11 cellular contexts compared by ENCODE assay signal in genomic region chr7:53218730-53219504, GRCh38.
DNase-seq lines count a peak whose midpoint lies in the region; ATAC-seq and TF ChIP-seq lines count a peak whose summit lies in the region.
"Had no signal": no experiment of that assay in that cellular context is flagged by ENCODE, and none has a peak within 500 bp of the region (broad histone marks: within the 10 kb centered on the region; RNA-seq: fewer than 3 reads in every experiment).

No MANE protein-coding gene starts in this region.

- no peaks in the 10 kb centered on the region for H3K36me3 Mint-ChIP-seq in stimulated activated effector memory CD8-positive, alpha-beta T cell treated with anti-CD3 and anti-CD28 coated beads, Interleukin-12 subunit alpha, Interleukin-12 subunit beta, amount 100 ng/mL, for 72 hours

- no peak for ATAC-seq in HG02678 (IDR thresholded peaks at IDR 0.05; ENCODE audit: unreplicated experiment)
- no peak for ATAC-seq in stimulated activated effector memory CD8-positive, alpha-beta T cell treated with anti-CD3 and anti-CD28 coated beads, Interleukin-12 subunit alpha, Interleukin-12 subunit beta, amount 100 ng/mL, for 72 hours

- no peak overlapping the region for H3K27ac ChIP-seq in coronary artery
- no peak overlapping the region for H3K27ac ChIP-seq in iPS-20b (ENCODE audit: low read length)
- no peak overlapping the region for H3K27ac ChIP-seq in parathyroid adenoma
- H3K27ac ChIP-seq: HL-60 had no signal

- no peaks in the 10 kb centered on the region for H3K36me3 ChIP-seq in iPS-20b (ENCODE audit: insufficient read depth, low read depth, low read length)
- H3K36me3 ChIP-seq in parathyroid adenoma (ENCODE audit: control insufficient read depth, insufficient read depth, low read length): no peaks in the 10 kb centered on the region

- H3K4me1 Mint-ChIP-seq in stimulated activated effector memory CD8-positive, alpha-beta T cell treated with anti-CD3 and anti-CD28 coated beads, Interleukin-12 subunit alpha, Interleukin-12 subunit beta, amount 100 ng/mL, for 72 hours: no peaks in the 10 kb centered on the region

- H3K4me1 ChIP-seq in iPS-20b (ENCODE audit: insufficient read depth, low read length): no peaks in the 10 kb centered on the region
- no peaks in the 10 kb centered on the region for H3K4me1 ChIP-seq in parathyroid adenoma

- H3K27me3 ChIP-seq in iPS-20b (ENCODE audit: insufficient read depth, low read length) (peaks cover 8% of the 10 kb centered on the region; the same call in 1 of the 2 replicates), parathyroid adenoma (ENCODE audit: control insufficient read depth, insufficient read depth, low read length) (no peaks in the 10 kb centered on the region)

- H2AFZ ChIP-seq in parathyroid adenoma: no peak overlapping the region

- DNase-seq in ACHN (peak; percentile 48), coronary artery (ENCODE audit: low spot score) (no peak), NCI-H2171 treated with DMSO at 0.1 percent for 48 hours (lab: John Stamatoyannopoulos, UW) (no peak), cerebellar cortex (ENCODE audit: low spot score) (no peak)
- DNase-seq in stimulated activated effector memory CD8-positive, alpha-beta T cell treated with anti-CD3 and anti-CD28 coated beads, Interleukin-12 subunit alpha, Interleukin-12 subunit beta, amount 100 ng/mL, for 72 hours (ENCODE audit: low spot score in 2 of 2): no peak
- DNase-seq: NCI-H510A treated with DMSO at 0.1 percent for 48 hours; stimulated activated naive CD4-positive, alpha-beta T cell treated with Interleukin-2 at 50 U/mL for 16 hours had no signal

- H3K9me3 ChIP-seq in iPS-20b (ENCODE audit: insufficient read depth, low read depth, low read length) (peaks cover 30% of the 10 kb centered on the region), parathyroid adenoma (ENCODE audit: control insufficient read depth, low read length) (no peaks in the 10 kb centered on the region)

- TF ChIP-seq CTCF in coronary artery (IDR thresholded peaks at IDR 0.05) (no peak), parathyroid adenoma (IDR thresholded peaks at IDR 0.05) (no peak)

- peak overlapping the region; percentile 34 for H3K4me2 ChIP-seq in parathyroid adenoma (ENCODE audit: low read length)

- no peak overlapping the region for H3K4me3 Mint-ChIP-seq in stimulated activated effector memory CD8-positive, alpha-beta T cell treated with anti-CD3 and anti-CD28 coated beads, Interleukin-12 subunit alpha, Interleukin-12 subunit beta, amount 100 ng/mL, for 72 hours

- peaks cover 31% of the 10 kb centered on the region for H3K9me3 Mint-ChIP-seq in stimulated activated effector memory CD8-positive, alpha-beta T cell treated with anti-CD3 and anti-CD28 coated beads, Interleukin-12 subunit alpha, Interleukin-12 subunit beta, amount 100 ng/mL, for 72 hours

- peak overlapping the region; percentile 41; the same call in 1 of the 2 replicates for H3K9ac ChIP-seq in iPS-20b (ENCODE audit: low read depth, low read length)
- H3K9ac ChIP-seq in parathyroid adenoma: no peak overlapping the region

- H3K27ac Mint-ChIP-seq in stimulated activated effector memory CD8-positive, alpha-beta T cell treated with anti-CD3 and anti-CD28 coated beads, Interleukin-12 subunit alpha, Interleukin-12 subunit beta, amount 100 ng/mL, for 72 hours: no peak overlapping the region

- H3K4me3 ChIP-seq in coronary artery: peak overlapping the region; percentile 69
- H3K4me3 ChIP-seq in iPS-20b (ENCODE audit: low read length): peak overlapping the region; percentile 62; the same call in 1 of the 2 replicates
- no peak overlapping the region for H3K4me3 ChIP-seq in parathyroid adenoma (ENCODE audit: low read depth, low read length)

- in situ Hi-C loops in ACHN (cut with HindIII; ENCODE audit: low pct_ligation_motif_present, low pct_unique_long_range_greater_than_20kb, low sequenced_read_pairs): no loop called here

- no peaks in the 10 kb centered on the region for H3K79me2 ChIP-seq in parathyroid adenoma
